7 cellular contexts compared by ENCODE assay signal in the genomic region with DNA sequence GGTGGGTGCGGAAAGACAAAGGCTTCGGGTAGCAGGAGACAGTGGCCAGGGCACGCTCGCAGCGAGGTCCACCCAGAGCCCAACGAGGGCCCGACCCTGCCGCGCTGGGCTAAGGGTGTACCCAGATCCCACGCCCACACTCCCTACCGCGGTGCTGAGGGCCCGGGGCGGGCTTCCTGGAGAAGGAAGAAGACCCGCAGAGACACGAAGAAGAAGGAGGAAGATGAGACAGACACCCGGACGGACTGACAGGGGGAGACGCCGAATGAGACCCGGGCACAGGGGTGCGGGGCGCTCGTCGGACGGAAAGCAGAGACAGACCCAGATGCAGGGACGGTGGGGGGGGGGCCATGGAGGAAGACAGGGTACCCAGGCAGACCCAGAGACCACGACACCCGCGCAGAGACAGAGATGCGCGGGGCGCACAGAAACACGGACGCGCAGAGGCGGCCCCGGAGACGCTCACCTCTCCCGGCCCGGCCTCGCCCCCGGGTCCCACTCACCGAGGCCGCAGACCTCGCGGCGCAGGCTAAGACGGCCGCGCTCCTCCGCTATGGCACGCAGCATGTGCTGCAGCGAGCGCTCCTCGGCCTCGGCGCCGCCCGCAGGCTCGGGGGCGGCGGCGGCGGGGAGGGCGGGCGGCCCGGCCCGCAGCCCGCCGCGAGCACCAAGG.
A peak's percentile ranks its signal among the peaks of the same experiment; 100 is the strongest.
DNase-seq lines count a peak whose midpoint lies in the region; ATAC-seq lines count a peak whose summit lies in the region.

No MANE protein-coding gene starts in this region.

- DNase-seq in NT2/D1 (ENCODE audit: low read depth, low spot score), result no peak
- DNase-seq in stimulated activated CD4-positive, alpha-beta T cell treated with anti-CD3 and anti-CD28 coated beads, Interleukin-15, amount 100 ng/mL, for 24 hours, result peak; percentile 53
- no peak for DNase-seq in amniotic stem cell (lab: John Stamatoyannopoulos, UW)

- H3K27me3 ChIP-seq in NT2/D1 (ENCODE audit: insufficient read depth, insufficient read length), result peaks cover 13% of the 10 kb centered on the region

- H3K27ac ChIP-seq in angular gyrus (ENCODE audit: low read depth, low read length), result peak overlapping the region; percentile 54

- peak overlapping the region; percentile 74 for H3K9ac ChIP-seq in NT2/D1 (ENCODE audit: insufficient read length, low read depth)

- H3K4me3 ChIP-seq in NT2/D1 (ENCODE audit: insufficient read length, low read depth), result peak overlapping the region; percentile 64
- peak overlapping the region; percentile 73 for H3K4me3 ChIP-seq in iPS-18c (ENCODE audit: insufficient read depth, low read depth, low read length)

- H3K36me3 ChIP-seq in NT2/D1 (ENCODE audit: insufficient read depth, insufficient read length, low read length), result peaks cover 33% of the 10 kb centered on the region

- H3K9me3 ChIP-seq in NT2/D1 (ENCODE audit: insufficient read depth, low read length) (no peaks in the 10 kb centered on the region), iPS-18c (ENCODE audit: control insufficient read depth, insufficient read depth, low read length) (no peaks in the 10 kb centered on the region)

- H3K4me1 ChIP-seq in NT2/D1 (ENCODE audit: insufficient read depth, insufficient read length), result peaks cover 17% of the 10 kb centered on the region

- ATAC-seq in GM21423 (IDR thresholded peaks at IDR 0.05; ENCODE audit: unreplicated experiment) (peak; percentile 2), HG02973 (IDR thresholded peaks at IDR 0.05; ENCODE audit: unreplicated experiment) (no peak)
